Comparison of ENCODE assay signal across 9 cellular contexts in the genomic region with DNA sequence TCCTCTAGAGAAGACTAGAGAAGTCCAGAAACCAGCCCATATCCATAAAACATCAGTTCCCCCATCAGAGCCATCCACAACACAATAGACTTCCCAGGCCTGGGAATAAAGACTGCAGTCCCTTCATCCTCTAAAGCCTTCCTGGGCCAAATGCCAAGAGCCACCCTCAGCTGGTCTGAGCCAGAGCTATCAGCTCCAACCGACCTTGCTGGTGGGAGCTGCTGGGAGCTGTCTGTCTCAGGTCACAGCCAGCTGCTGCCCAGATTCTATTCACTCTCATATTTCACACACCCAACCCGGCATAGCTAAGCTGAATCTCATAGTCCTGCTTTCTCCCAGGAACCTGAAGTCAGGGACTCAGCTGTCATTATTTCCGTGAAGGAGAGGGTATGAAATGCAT. TPM values are rescaled to one million over a fixed set of nuclear protein-coding genes. Genes with fewer than 3 reads are reported as not detected.
A peak's percentile ranks its signal among the peaks of the same experiment; 100 is the strongest.
DNase-seq lines count a peak whose midpoint lies in the region; ATAC-seq and TF ChIP-seq lines count a peak whose summit lies in the region.
"Had no signal": no experiment of that assay in that cellular context is flagged by ENCODE, and none has a peak within 500 bp of the region (broad histone marks: within the 10 kb centered on the region; RNA-seq: fewer than 3 reads in every experiment).

No MANE protein-coding gene starts in this region.

- H3K79me2 ChIP-seq in Karpas-422 (ENCODE audit: low read length): no peaks in the 10 kb centered on the region

- no peaks in the 10 kb centered on the region for H3K9me3 ChIP-seq in mucosa of descending colon
- H3K9me3 ChIP-seq in Karpas-422 (ENCODE audit: low read length): no peaks in the 10 kb centered on the region

- no peak overlapping the region for H2AFZ ChIP-seq in Karpas-422 (ENCODE audit: low read length)

- H3K27me3 ChIP-seq in brain microvascular endothelial cell (replicated peaks): no peaks in the 10 kb centered on the region
- H3K27me3 ChIP-seq in Karpas-422 (ENCODE audit: low read length): no peaks in the 10 kb centered on the region

- H3K4me1 ChIP-seq in mucosa of descending colon (ENCODE audit: low read depth) (no peaks in the 10 kb centered on the region), Karpas-422 (ENCODE audit: low read length) (peaks cover 17% of the 10 kb centered on the region)

- H3K27ac ChIP-seq in brain microvascular endothelial cell: no peak overlapping the region
- H3K27ac ChIP-seq in Karpas-422 (ENCODE audit: low read length): no peak overlapping the region

- no peak overlapping the region for H3K9ac ChIP-seq in Karpas-422 (ENCODE audit: low read length)

- H3K9me2 ChIP-seq in Karpas-422 (replicated peaks; ENCODE audit: insufficient read depth, low read length): no peaks in the 10 kb centered on the region

- H3K4me3 ChIP-seq in brain microvascular endothelial cell (ENCODE audit: low read depth, low read length): no peak overlapping the region
- H3K4me3 ChIP-seq in mucosa of descending colon: no peak overlapping the region
- no peak overlapping the region for H3K4me3 ChIP-seq in Karpas-422 (ENCODE audit: low read length)

- intact Hi-C loops in mucosa of descending colon (cut with DNase I, micrococcal nuclease): no loop called here

- no peaks in the 10 kb centered on the region for H3K36me3 ChIP-seq in brain microvascular endothelial cell (replicated peaks)
- no peaks in the 10 kb centered on the region for H3K36me3 ChIP-seq in mucosa of descending colon (ENCODE audit: low read depth)
- H3K36me3 ChIP-seq in Karpas-422 (ENCODE audit: insufficient read depth, low read length): no peaks in the 10 kb centered on the region

- H4K20me1 ChIP-seq in Karpas-422 (ENCODE audit: insufficient read depth, low read depth, low read length): no peaks in the 10 kb centered on the region

- ATAC-seq in mucosa of descending colon (peak; percentile 77), HG02759 (IDR thresholded peaks at IDR 0.05; ENCODE audit: unreplicated experiment) (no peak)

- no peak for TF ChIP-seq CTCF in brain microvascular endothelial cell (IDR thresholded peaks at IDR 0.05; ENCODE audit: low read depth, low read length, missing control alignments)
- TF ChIP-seq CTCF in mucosa of descending colon (IDR thresholded peaks at IDR 0.05): no peak

- H3K4me2 ChIP-seq in Karpas-422 (ENCODE audit: low read depth, low read length, poor library complexity, severe bottlenecking): no peak overlapping the region

- DNase-seq in DMS153 treated with DMSO at 0.1 percent for 48 hours (lab: John Stamatoyannopoulos, UW; ENCODE audit: unreplicated experiment) (peak; percentile 42), NCI-H2107 treated with DMSO at 0.1 percent for 48 hours (lab: John Stamatoyannopoulos, UW; ENCODE audit: unreplicated experiment) (peak; percentile 94), brain microvascular endothelial cell (peak; percentile 22), mucosa of descending colon (peak in 2 of 3 donors; percentile 47 to 71), Karpas-422 (no peak)
- DNase-seq in stimulated activated CD4-positive, alpha-beta T cell treated with anti-CD3 and anti-CD28 coated beads, Interleukin-2, amount 100 ng/mL, for 24 hours: no peak
- DNase-seq in activated naive CD4-positive, alpha-beta T cell treated with anti-CD3 and anti-CD28 coated beads, Interleukin-2, amount 50 U/mL, for 16 hours: no peak
- DNase-seq: CD4-positive, alpha-beta memory T cell had no signal

- in situ Hi-C loops in brain microvascular endothelial cell (cut with HindIII; ENCODE audit: low pct_ligation_motif_present, low sequenced_read_pairs): no loop called here

RNA-seq across cellular contexts. Expression of gene TFCP2, which starts 10.9 kb away (rescaled TPM):
- total RNA-seq in mucosa of descending colon: 10 to 100 TPM; 28.3 to 31.4 (median 28.4) TPM
- total RNA-seq in Karpas-422 (2014; rRNA removed; shearing (Covaris generic); ENCODE audit: low replicate concordance): 17.9 and 26.5 TPM in 2 replicates

RNA-seq across cellular contexts. Expression of gene POU6F1, which starts 34.0 kb away (rescaled TPM):
- total RNA-seq in mucosa of descending colon: 10 to 100 TPM in 1 of 3 donors, 1 to 10 TPM in 2; 3.9 to 21.4 (median 5.1) TPM
- 1.6 and 3.2 TPM in 2 replicates for total RNA-seq in Karpas-422 (2014; rRNA removed; shearing (Covaris generic); ENCODE audit: low replicate concordance)

RNA-seq across cellular contexts. Expression of gene DAZAP2, which starts 54.8 kb away (rescaled TPM):
- 100 to 1,000 TPM; 211 to 334 (median 329) TPM for total RNA-seq in mucosa of descending colon
- 189 and 362 TPM in 2 replicates for total RNA-seq in Karpas-422 (2014; rRNA removed; shearing (Covaris generic); ENCODE audit: low replicate concordance)

Comparison
In these comparisons a context has a peak if more than half of its experiments do, and no peak if none do; other contexts are left out.
1. DNase-seq: peak in DMS153 treated with DMSO at 0.1 percent for 48 hours (single experiment), NCI-H2107 treated with DMSO at 0.1 percent for 48 hours (single experiment), brain microvascular endothelial cell (single experiment) and mucosa of descending colon (2 of 3); none in stimulated activated CD4-positive, alpha-beta T cell treated with anti-CD3 and anti-CD28 coated beads, Interleukin-2, amount 100 ng/mL, for 24 hours (0 of 2), Karpas-422 (single experiment) and activated naive CD4-positive, alpha-beta T cell treated with anti-CD3 and anti-CD28 coated beads, Interleukin-2, amount 50 U/mL, for 16 hours (single experiment).